In the genomic region with DNA sequence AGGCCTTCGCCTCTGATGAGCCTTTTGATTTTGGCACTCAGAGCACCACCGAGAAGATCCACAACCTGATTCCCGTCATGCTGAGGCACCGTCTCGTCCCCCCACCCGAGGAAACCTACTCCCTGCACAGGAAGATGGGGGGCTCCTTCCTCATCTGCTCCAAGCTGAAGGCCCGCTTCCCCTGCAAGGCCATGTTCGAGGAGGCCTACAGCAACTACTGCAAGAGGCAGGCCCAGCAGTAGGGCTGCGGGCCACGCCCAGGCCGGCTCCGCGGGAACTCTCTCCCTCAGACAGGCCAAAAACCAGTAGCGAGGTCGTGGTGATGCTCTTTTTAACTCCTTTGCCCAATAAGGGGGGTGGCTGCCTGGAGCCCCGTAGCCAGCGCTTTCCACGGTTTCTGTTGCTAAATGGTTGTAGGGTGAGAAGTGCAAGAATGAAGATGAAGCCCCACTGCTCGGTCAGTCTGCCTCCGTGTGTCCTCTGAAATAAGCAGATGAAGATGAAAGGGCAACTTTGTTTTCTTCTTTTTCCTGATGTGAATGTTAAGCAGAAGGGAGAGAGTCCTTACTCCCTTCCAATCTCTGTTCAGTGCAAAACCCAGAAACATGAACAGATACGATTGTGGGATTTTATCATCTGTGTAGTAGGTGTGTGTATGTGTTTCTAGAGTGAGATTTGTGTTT, we compare ENCODE assay signal across 19 cellular contexts. TPM values are rescaled to one million over a fixed set of nuclear protein-coding genes. Genes with fewer than 3 reads are reported as not detected.
DNase-seq lines count a peak whose midpoint lies in the region; ATAC-seq and TF ChIP-seq lines count a peak whose summit lies in the region.
"Had no signal": no experiment of that assay in that cellular context is flagged by ENCODE, and none has a peak within 500 bp of the region (broad histone marks: within the 10 kb centered on the region; RNA-seq: fewer than 3 reads in every experiment).

No MANE protein-coding gene starts in this region.

- H3K36me3 Mint-ChIP-seq in stimulated activated naive B cell treated with anti-CD40 and anti-IgM and Interleukin-4, amounts not matched to agents 10 μg/mL and 1 μg/mL and 100 μg/mL, for 72 hours = peaks cover 33 to 35% of the 10 kb centered on the region in 2 donors
- peaks cover 3% of the 10 kb centered on the region for H3K36me3 Mint-ChIP-seq in activated CD4-positive, alpha-beta memory T cell treated with anti-CD3 and anti-CD28 coated beads, Interleukin-2, amount 10 ng/mL, durations not matched to agents 7 days and 5 days (ENCODE audit: low read depth)

- TF ChIP-seq CTCF in GM20000 (IDR thresholded peaks at IDR 0.05; ENCODE audit: extremely low read depth, missing control alignments) = no peak
- no peak for TF ChIP-seq CTCF in VCaP (conservative IDR thresholded peaks at IDR 0.05)
- no peak for TF ChIP-seq CTCF in right atrium auricular region (IDR thresholded peaks at IDR 0.05)

- CTCF ChIA-PET in activated CD4-positive, alpha-beta memory T cell treated with anti-CD3 and anti-CD28 coated beads, Interleukin-2, amount 10 ng/mL, durations not matched to agents 7 days and 5 days (lab: Charles Lee) = interaction anchor here (0.6 kb wide), 1 partner anchor 17 kb away, joined by 3 read pairs; no protein-coding TSS in a partner anchor

- POLR2A ChIA-PET in activated CD4-positive, alpha-beta memory T cell treated with anti-CD3 and anti-CD28 coated beads, Interleukin-2, amount 10 ng/mL, durations not matched to agents 7 days and 5 days (lab: Charles Lee) = no interaction called here

- H3K9me3 Mint-ChIP-seq in stimulated activated naive B cell treated with anti-CD40 and anti-IgM and Interleukin-4, amounts not matched to agents 10 μg/mL and 1 μg/mL and 100 μg/mL, for 72 hours = no peaks in the 10 kb centered on the region
- no peaks in the 10 kb centered on the region for H3K9me3 Mint-ChIP-seq in activated CD4-positive, alpha-beta memory T cell treated with anti-CD3 and anti-CD28 coated beads, Interleukin-2, amount 10 ng/mL, durations not matched to agents 7 days and 5 days
- H3K9me3 Mint-ChIP-seq: activated CD4-positive, alpha-beta T cell treated with anti-CD3 and anti-CD28 coated beads, Interleukin-2, amount 10 ng/mL, durations not matched to agents 7 days and 5 days; activated naive CD8-positive, alpha-beta T cell treated with anti-CD3 and anti-CD28 coated beads, Interleukin-2, amount 50 U/mL, for 24 hours; central memory CD8-positive, alpha-beta T cell; immature natural killer cell had no signal

- no peaks in the 10 kb centered on the region for H3K27me3 Mint-ChIP-seq in stimulated activated naive B cell treated with anti-CD40 and anti-IgM and Interleukin-4, amounts not matched to agents 10 μg/mL and 1 μg/mL and 100 μg/mL, for 72 hours
- no peaks in the 10 kb centered on the region for H3K27me3 Mint-ChIP-seq in activated CD4-positive, alpha-beta memory T cell treated with anti-CD3 and anti-CD28 coated beads, Interleukin-2, amount 10 ng/mL, durations not matched to agents 7 days and 5 days
- H3K27me3 Mint-ChIP-seq: activated CD4-positive, alpha-beta T cell treated with anti-CD3 and anti-CD28 coated beads, Interleukin-2, amount 10 ng/mL, durations not matched to agents 7 days and 5 days; activated naive CD8-positive, alpha-beta T cell treated with anti-CD3 and anti-CD28 coated beads, Interleukin-2, amount 50 U/mL, for 24 hours; B cell; central memory CD8-positive, alpha-beta T cell had no signal

- peak overlapping the region; percentile 65 for H3K27ac Mint-ChIP-seq in stimulated activated naive B cell treated with anti-CD40 and anti-IgM and Interleukin-4, amounts not matched to agents 10 μg/mL and 1 μg/mL and 100 μg/mL, for 72 hours
- H3K27ac Mint-ChIP-seq in activated CD4-positive, alpha-beta memory T cell treated with anti-CD3 and anti-CD28 coated beads, Interleukin-2, amount 10 ng/mL, durations not matched to agents 7 days and 5 days = no peak overlapping the region
- H3K27ac Mint-ChIP-seq: activated CD4-positive, alpha-beta T cell treated with anti-CD3 and anti-CD28 coated beads, Interleukin-2, amount 10 ng/mL, durations not matched to agents 7 days and 5 days; activated naive CD8-positive, alpha-beta T cell treated with anti-CD3 and anti-CD28 coated beads, Interleukin-2, amount 50 U/mL, for 24 hours; B cell had no signal

- no peak overlapping the region for H3K4me3 ChIP-seq in right atrium auricular region
- H3K4me3 ChIP-seq: SJCRH30 had no signal

- peaks cover 42% of the 10 kb centered on the region for H3K36me3 ChIP-seq in right atrium auricular region

- H3K4me1 Mint-ChIP-seq in stimulated activated naive B cell treated with anti-CD40 and anti-IgM and Interleukin-4, amounts not matched to agents 10 μg/mL and 1 μg/mL and 100 μg/mL, for 72 hours = peaks cover 18 to 22% of the 10 kb centered on the region in 2 donors
- peaks cover 21% of the 10 kb centered on the region for H3K4me1 Mint-ChIP-seq in activated CD4-positive, alpha-beta memory T cell treated with anti-CD3 and anti-CD28 coated beads, Interleukin-2, amount 10 ng/mL, durations not matched to agents 7 days and 5 days

- peak; percentile 5 for DNase-seq in GM20000 (ENCODE audit: low spot score)
- DNase-seq in right atrium auricular region (ENCODE audit: low spot score) = no peak
- no peak for DNase-seq in stimulated activated naive B cell treated with anti-CD40 and anti-IgM and Interleukin-4, amounts not matched to agents 10 μg/mL and 1 μg/mL and 100 μg/mL, for 72 hours
- no peak for DNase-seq in activated CD4-positive, alpha-beta memory T cell treated with anti-CD3 and anti-CD28 coated beads, Interleukin-2, amount 10 ng/mL, durations not matched to agents 7 days and 5 days
- no peak for DNase-seq in T1000 (lab: John Stamatoyannopoulos, UW)
- DNase-seq: activated CD4-positive, alpha-beta T cell treated with anti-CD3 and anti-CD28 coated beads, Interleukin-2, amount 10 ng/mL, durations not matched to agents 7 days and 5 days; activated naive CD8-positive, alpha-beta T cell treated with anti-CD3 and anti-CD28 coated beads, Interleukin-2, amount 50 U/mL, for 24 hours; activated T-cell treated with anti-CD3 and anti-CD28 coated beads, Interleukin-2, amount 50 U/mL, for 48 hours; immature natural killer cell; NCI-H1105 treated with DMSO at 0.1 percent for 48 hours; NCI-H226; SJCRH30; stimulated activated naive CD8-positive, alpha-beta T cell treated with anti-CD3 and anti-CD28 coated beads, Interleukin-15, Interleukin-2, amounts not matched to agents 100 U/mL and 50 U/mL, for 24 hours; T-helper 9 cell had no signal

- ATAC-seq in stimulated activated naive B cell treated with anti-CD40 and anti-IgM and Interleukin-4, amounts not matched to agents 10 μg/mL and 1 μg/mL and 100 μg/mL, for 72 hours (replicated peaks) = no peak
- no peak for ATAC-seq in GM18870 (IDR thresholded peaks at IDR 0.05; ENCODE audit: unreplicated experiment)
- ATAC-seq: activated naive CD8-positive, alpha-beta T cell treated with anti-CD3 and anti-CD28 coated beads, Interleukin-2, amount 50 U/mL, for 24 hours; stimulated activated naive CD8-positive, alpha-beta T cell treated with anti-CD3 and anti-CD28 coated beads, Interleukin-15, Interleukin-2, amounts not matched to agents 100 U/mL and 50 U/mL, for 24 hours had no signal

- peak overlapping the region; percentile 64 for H3K27ac ChIP-seq in VCaP
- H3K27ac ChIP-seq in right atrium auricular region = peak overlapping the region; percentile 86 to 91
- H3K27ac ChIP-seq: KMS-11, SJCRH30 had no signal

- no peak overlapping the region for H3K4me3 Mint-ChIP-seq in stimulated activated naive B cell treated with anti-CD40 and anti-IgM and Interleukin-4, amounts not matched to agents 10 μg/mL and 1 μg/mL and 100 μg/mL, for 72 hours
- H3K4me3 Mint-ChIP-seq in activated CD4-positive, alpha-beta memory T cell treated with anti-CD3 and anti-CD28 coated beads, Interleukin-2, amount 10 ng/mL, durations not matched to agents 7 days and 5 days = no peak overlapping the region
- H3K4me3 Mint-ChIP-seq: activated CD4-positive, alpha-beta T cell treated with anti-CD3 and anti-CD28 coated beads, Interleukin-2, amount 10 ng/mL, durations not matched to agents 7 days and 5 days; activated naive CD8-positive, alpha-beta T cell treated with anti-CD3 and anti-CD28 coated beads, Interleukin-2, amount 50 U/mL, for 24 hours; B cell; central memory CD8-positive, alpha-beta T cell; immature natural killer cell had no signal

- H3K9me3 ChIP-seq in right atrium auricular region = no peaks in the 10 kb centered on the region
- H3K9me3 ChIP-seq: SJCRH30 had no signal

- peaks cover 0 to 82% of the 10 kb centered on the region in 2 donors for H3K4me1 ChIP-seq in right atrium auricular region
- H3K4me1 ChIP-seq: SJCRH30 had no signal

- H3K27me3 ChIP-seq in right atrium auricular region = no peaks in the 10 kb centered on the region
- H3K27me3 ChIP-seq: SJCRH30 had no signal

RNA-seq across cellular contexts. Expression of a gene that starts 46.5 kb away (rescaled TPM):
- 100 to 1,000 TPM; 158 to 253 TPM for total RNA-seq in right atrium auricular region
- total RNA-seq in activated CD4-positive, alpha-beta memory T cell treated with anti-CD3 and anti-CD28 coated beads, Interleukin-2, amount 10 ng/mL, durations not matched to agents 7 days and 5 days = 10 to 100 TPM; 18.1 to 18.5 TPM

Comparison
In these comparisons a context has a peak if more than half of its experiments do, and no peak if none do; other contexts are left out.
1. RNA of a gene that starts 46.5 kb away (total RNA-seq): 158 to 253 TPM in right atrium auricular region; 18.1 to 18.5 TPM in activated CD4-positive, alpha-beta memory T cell treated with anti-CD3 and anti-CD28 coated beads, Interleukin-2, amount 10 ng/mL, durations not matched to agents 7 days and 5 days; every median in the first group is over 4 times any median in the second.